12 cellular contexts compared by ENCODE assay signal in genomic region chr9:33808635-33809322, GRCh38. TPM values are rescaled to one million over a fixed set of nuclear protein-coding genes. Genes with fewer than 3 reads are reported as not detected.
DNase-seq lines count a peak whose midpoint lies in the region; ATAC-seq and TF ChIP-seq lines count a peak whose summit lies in the region.
"Not testable (repeated sequence)": the region's sequence is repeated elsewhere in the genome, so short reads cannot be mapped to it uniquely, and the experiment has no call there.
"Had no signal": no experiment of that assay in that cellular context is flagged by ENCODE, and none has a peak within 500 bp of the region (broad histone marks: within the 10 kb centered on the region; RNA-seq: fewer than 3 reads in every experiment).

No MANE protein-coding gene starts in this region.

- H3K4me3 ChIP-seq in GM08714 (ENCODE audit: low read length), result peak overlapping the region; percentile 43; the same call in 1 of the 2 replicates

- ATAC-seq in GM18909 (IDR thresholded peaks at IDR 0.05; ENCODE audit: poor library complexity, unreplicated experiment) (peak; percentile 38), GM19452 (IDR thresholded peaks at IDR 0.05; ENCODE audit: unreplicated experiment) (peak; percentile 32), GM21786 (IDR thresholded peaks at IDR 0.05; ENCODE audit: unreplicated experiment) (peak; percentile 38), HG03108 (IDR thresholded peaks at IDR 0.05; ENCODE audit: unreplicated experiment) (peak; percentile 40)
- not testable (repeated sequence) for ATAC-seq in T-helper 17 cell

- not testable (repeated sequence) for H3K9me3 Mint-ChIP-seq in nephron

- peaks cover 14% of the 10 kb centered on the region for H3K27me3 Mint-ChIP-seq in T-helper 17 cell
- H3K27me3 Mint-ChIP-seq in nephron (ENCODE audit: low read depth), result not testable (repeated sequence)

- not testable (repeated sequence) for H3K4me1 Mint-ChIP-seq in T-helper 17 cell
- H3K4me1 Mint-ChIP-seq in nephron, result peaks cover 11% of the 10 kb centered on the region

- H3K4me3 Mint-ChIP-seq in T-helper 17 cell, nephron: not testable (repeated sequence)

- not testable (repeated sequence) for H3K9me3 ChIP-seq in T-helper 17 cell (ENCODE audit: control insufficient read depth, low read length, poor library complexity, severe bottlenecking)

- H3K27ac Mint-ChIP-seq in T-helper 17 cell (peak overlapping the region; percentile 76), nephron (peak overlapping the region; percentile 22 to 82 (median 81))

- in situ Hi-C loops in Caki2 (cut with HindIII; ENCODE audit: low pct_unique_long_range_greater_than_20kb, low sequenced_read_pairs), result not testable (repeated sequence)

- not testable (repeated sequence) for H3K36me3 Mint-ChIP-seq in T-helper 17 cell (ENCODE audit: low read depth); nephron (ENCODE audit: low read depth)

- peak; percentile 3 for DNase-seq in Caki2 (ENCODE audit: low read depth)
- not testable (repeated sequence) for DNase-seq in T-helper 17 cell

- not testable (repeated sequence) for TF ChIP-seq CTCF in nephron (IDR thresholded peaks at IDR 0.05; ENCODE audit: unreplicated experiment in 3 of 3)

RNA-seq across cellular contexts. Expression of gene UBE2R2, which starts 8.2 kb away (rescaled TPM):
- 19.4 and 22.9 TPM in 2 replicates for total RNA-seq in Caki2 (2014; rRNA removed; shearing (Covaris generic); ENCODE audit: low replicate concordance)
- 10 to 100 TPM; 26.2 to 27.4 TPM for total RNA-seq in T-helper 17 cell

RNA-seq across cellular contexts. Expression of gene PRSS3, which starts 13.4 kb away (rescaled TPM):
- total RNA-seq in Caki2 (2014; rRNA removed; shearing (Covaris generic); ENCODE audit: low replicate concordance), result not detected in 2 replicates
- total RNA-seq in T-helper 17 cell, result not detected
- total RNA-seq: A172; B cell; CD4-positive, alpha-beta T cell; H7 had no signal
